ENCODE assay signal across 10 cellular contexts in genomic region chr12:63302941-63303536, GRCh38.
DNase-seq lines count a peak whose midpoint lies in the region; ATAC-seq lines count a peak whose summit lies in the region.
"Had no signal": no experiment of that assay in that cellular context is flagged by ENCODE, and none has a peak within 500 bp of the region (broad histone marks: within the 10 kb centered on the region; RNA-seq: fewer than 3 reads in every experiment).

No MANE protein-coding gene starts in this region.

- H3K18ac ChIP-seq in mesendoderm (ENCODE audit: low read length): peak overlapping the region; percentile 88

- H3K36me3 Mint-ChIP-seq in CD4-positive, alpha-beta memory T cell: no peaks in the 10 kb centered on the region

- H3K79me1 ChIP-seq in mesendoderm (ENCODE audit: low read length): no peaks in the 10 kb centered on the region

- H3K27me3 Mint-ChIP-seq in CD4-positive, alpha-beta memory T cell: peaks cover 0 to 3% of the 10 kb centered on the region in 2 donors

- no peaks in the 10 kb centered on the region for H3K4me1 Mint-ChIP-seq in CD4-positive, alpha-beta memory T cell

- no peak overlapping the region for H3K4me3 ChIP-seq in mesendoderm (ENCODE audit: low read length)
- no peak overlapping the region for H3K4me3 ChIP-seq in CD4-positive, alpha-beta memory T cell (ENCODE audit: low read length in 2 of 2)

- H3K9me3 ChIP-seq in CD4-positive, alpha-beta memory T cell (ENCODE audit: control insufficient read depth in 1 of 2, low read length in 2 of 2): no peaks in the 10 kb centered on the region

- no peak overlapping the region for H4K8ac ChIP-seq in mesendoderm (ENCODE audit: low read depth, low read length)

- H3K27ac ChIP-seq in mesendoderm (ENCODE audit: low read depth, low read length): no peak overlapping the region
- no peak overlapping the region for H3K27ac ChIP-seq in CD4-positive, alpha-beta memory T cell (ENCODE audit: low read depth, low read length)
- H3K27ac ChIP-seq: VCaP had no signal

- H3K4me3 Mint-ChIP-seq in CD4-positive, alpha-beta memory T cell: no peak overlapping the region

- CTCF ChIA-PET in CD4-positive, alpha-beta memory T cell (lab: Charles Lee; ENCODE audit: partially characterized antibody): no interaction called here

- peak; percentile 13 for DNase-seq in mesendoderm
- no peak for DNase-seq in CD4-positive, alpha-beta memory T cell
- no peak for DNase-seq in iPS-NIHi11 (ENCODE audit: low spot score)
- no peak for DNase-seq in SHP77 (lab: John Stamatoyannopoulos, UW)
- DNase-seq: C1 segment of cervical spinal cord, NCI-H1436 treated with DMSO at 0.1 percent for 48 hours had no signal

- H2AK5ac ChIP-seq in mesendoderm (ENCODE audit: low read length): no peak overlapping the region

- H3K4me2 ChIP-seq in mesendoderm (ENCODE audit: low read length): no peak overlapping the region

- no peak overlapping the region for H3K9ac ChIP-seq in mesendoderm (ENCODE audit: low read length)

- H3K27ac Mint-ChIP-seq in CD4-positive, alpha-beta memory T cell: no peak overlapping the region

- H3K36me3 ChIP-seq in mesendoderm (ENCODE audit: control insufficient read depth, insufficient read depth, low read length): no peaks in the 10 kb centered on the region
- H3K36me3 ChIP-seq in CD4-positive, alpha-beta memory T cell (ENCODE audit: insufficient read depth, low read length): no peaks in the 10 kb centered on the region

- ATAC-seq in GM18907 (IDR thresholded peaks at IDR 0.05; ENCODE audit: unreplicated experiment): peak; percentile 23
- ATAC-seq in GM21619 (IDR thresholded peaks at IDR 0.05; ENCODE audit: unreplicated experiment): peak; percentile 7
- peak; percentile 15 for ATAC-seq in HG03108 (IDR thresholded peaks at IDR 0.05; ENCODE audit: unreplicated experiment)

- WGBS in mesendoderm (ENCODE audit: extremely low coverage, insufficient coverage, low lambda C conversion rate): no CpG with 5 or more reads among the region's 2 CpGs

- H4K5ac ChIP-seq in mesendoderm (ENCODE audit: low read length): no peak overlapping the region

- H2BK15ac ChIP-seq in mesendoderm (replicated peaks; ENCODE audit: low read depth): no peak overlapping the region

- H3K79me2 ChIP-seq in mesendoderm (ENCODE audit: control insufficient read depth, insufficient read depth, low read length): no peaks in the 10 kb centered on the region

- no peak overlapping the region for H3K56ac ChIP-seq in mesendoderm (ENCODE audit: low read length)

- H2BK120ac ChIP-seq in mesendoderm (ENCODE audit: low read depth, low read length): no peak overlapping the region

- no peak overlapping the region for H3K23ac ChIP-seq in mesendoderm (ENCODE audit: low read length)

- no peak overlapping the region for H3K4ac ChIP-seq in mesendoderm (ENCODE audit: low read depth, low read length)

- no peaks in the 10 kb centered on the region for H3K27me3 ChIP-seq in mesendoderm (ENCODE audit: insufficient read depth, low read length, poor library complexity)
- no peaks in the 10 kb centered on the region for H3K27me3 ChIP-seq in CD4-positive, alpha-beta memory T cell (ENCODE audit: insufficient read depth, low read length)

- no peak overlapping the region for H2BK5ac ChIP-seq in mesendoderm (ENCODE audit: low read length)

- peaks cover 5% of the 10 kb centered on the region for H3K4me1 ChIP-seq in mesendoderm (ENCODE audit: control insufficient read depth, low read depth, low read length)
- no peaks in the 10 kb centered on the region for H3K4me1 ChIP-seq in CD4-positive, alpha-beta memory T cell (ENCODE audit: insufficient read depth, low read length)

- peaks cover 0 to 2% (median 0%) of the 10 kb centered on the region in 8 donors for H3K9me3 Mint-ChIP-seq in CD4-positive, alpha-beta memory T cell

- POLR2A ChIA-PET in CD4-positive, alpha-beta memory T cell (lab: Charles Lee; ENCODE audit: partially characterized antibody): no interaction called here

- intact Hi-C loops in CD4-positive, alpha-beta memory T cell (cut with micrococcal nuclease): no loop called here
